In genomic region chr7:98879198-98879988, GRCh38 we compare ENCODE assay signal across 8 cellular contexts. TPM values are rescaled to one million over a fixed set of nuclear protein-coding genes. Genes with fewer than 3 reads are reported as not detected.
DNase-seq lines count a peak whose midpoint lies in the region; ATAC-seq, FAIRE-seq and TF ChIP-seq lines count a peak whose summit lies in the region.

No MANE protein-coding gene starts in this region.

- H3K27me3 ChIP-seq in GM06990 (replicated peaks; ENCODE audit: control insufficient read depth, insufficient read depth, low read length) (no peaks in the 10 kb centered on the region), breast epithelium (no peaks in the 10 kb centered on the region), HepG2 (ENCODE audit: control insufficient read depth in 1 of 2, insufficient read depth in 2 of 2, low read length in 2 of 2) (peaks cover 1 to 9% of the 10 kb centered on the region in 2 experiments; a peak in 2 of 5 replicates)

- WGBS in HepG2 (ENCODE audit: low lambda C conversion rate), result 2% methylated on average over 15 of the region's 29 CpGs

- H3K27ac ChIP-seq in breast epithelium, result peak overlapping the region; percentile 94 to 95
- peak overlapping the region; percentile 87 for H3K27ac ChIP-seq in HepG2 (ENCODE audit: extremely low read length, insufficient read depth, low read length)

- H2AFZ ChIP-seq in HepG2 (ENCODE audit: low read length), result no peak overlapping the region

- TF ChIP-seq EP300 in Ishikawa (IDR thresholded peaks at IDR 0.05; ENCODE audit: borderline replicate concordance) (no peak), HepG2 (IDR thresholded peaks at IDR 0.05; ENCODE audit: low read depth in 2 of 2, low read length in 2 of 2) (no peak), HepG2 (CRISPR knock-in tag; IDR thresholded peaks at IDR 0.05; ENCODE audit: borderline replicate concordance) (no peak)

- peak; percentile 77 for FAIRE-seq in HepG2 (lab: Jason Lieb, UNC)

- TF ChIP-seq CTCF in GM06990 (IDR thresholded peaks at IDR 0.05; ENCODE audit: insufficient read depth, low read length, poor library complexity, severe bottlenecking) (peak; percentile 64), breast epithelium (IDR thresholded peaks at IDR 0.05) (no peak), HepG2 (CRISPR knock-in tag; IDR thresholded peaks at IDR 0.05) (peak; percentile 48; the same call in 1 of the 2 replicates)

- intact Hi-C loops in breast epithelium (cut with DNase I; ENCODE audit: low total_unique reads) (no loop called here), HepG2 (cut with micrococcal nuclease; ENCODE audit: unreplicated experiment) (loop anchor here (2.0 kb wide), 1 partner anchor 43 kb away; no protein-coding TSS in a partner anchor)

- H3K9me3 ChIP-seq in breast epithelium, result no peaks in the 10 kb centered on the region
- no peaks in the 10 kb centered on the region for H3K9me3 ChIP-seq in HepG2 (ENCODE audit: low read length)

- peaks cover 5% of the 10 kb centered on the region for H3K36me3 ChIP-seq in GM06990 (ENCODE audit: control insufficient read depth, insufficient read depth, low read length)
- H3K36me3 ChIP-seq in breast epithelium, result no peaks in the 10 kb centered on the region
- H3K36me3 ChIP-seq in HepG2 (replicated peaks in 1 of 2; ENCODE audit: control insufficient read depth in 1 of 2, insufficient read depth in 2 of 2, low read length in 2 of 2), result peaks cover 11 to 33% of the 10 kb centered on the region in 2 experiments

- no TSS peak for BruUV-seq in HepG2 (replicated peaks; lab: Mats Ljungman, UMichigan)

- DNase-seq in GM06990 (ENCODE audit: extremely low read depth, insufficient read length) (peak; percentile 51), T-helper 9 cell (peak; percentile 39), breast epithelium (ENCODE audit: low spot score in 2 of 2) (no peak), HepG2 (ENCODE audit: low spot score) (peak; percentile 72), globus pallidus (ENCODE audit: low spot score) (no peak)
- DNase-seq in stimulated activated CD4-positive, alpha-beta T cell treated with anti-CD3 and anti-CD28 coated beads, TNF-alpha, amount 100 ng/mL, for 48 hours (ENCODE audit: low read depth in 3 of 3), result peak in 2 of 3 donors; percentile 40 to 52

- peaks cover 4% of the 10 kb centered on the region; the same call in 1 of the 2 replicates for H4K20me1 ChIP-seq in HepG2 (ENCODE audit: insufficient read depth, low read length)

- no peak for TF ChIP-seq RAD21 in Ishikawa (IDR thresholded peaks at IDR 0.05; ENCODE audit: low read depth)
- TF ChIP-seq RAD21 in HepG2 (CRISPR knock-in tag; IDR thresholded peaks at IDR 0.05), result no peak

- H3K4me1 ChIP-seq in breast epithelium (no peaks in the 10 kb centered on the region), HepG2 (ENCODE audit: insufficient read depth, low read length) (peaks cover 45% of the 10 kb centered on the region)

- peak overlapping the region; percentile 93 for H3K4me2 ChIP-seq in HepG2 (ENCODE audit: low read depth, low read length)

- peaks cover 25% of the 10 kb centered on the region for H3K79me2 ChIP-seq in HepG2 (ENCODE audit: insufficient read depth, low read length)

- CTCF ChIA-PET in HepG2 (lab: Yijun Ruan, JAX; ENCODE audit: low intra/inter-chr PET ratio, low total read pairs), result no interaction called here

- H3K4me3 ChIP-seq in GM06990 (replicated peaks; ENCODE audit: low read depth, low read length) (peak overlapping the region; percentile 83), breast epithelium (peak overlapping the region; percentile 74 to 98 (median 82)), HepG2 (replicated peaks in 1 of 3; ENCODE audit: insufficient read depth in 1 of 3, low read depth in 2 of 3, low read length in 3 of 3) (peak overlapping the region; percentile 89 to 100 (median 97))

- no peak for TF ChIP-seq POLR2A in breast epithelium (IDR thresholded peaks at IDR 0.05)
- no peak for TF ChIP-seq POLR2A in HepG2 (IDR thresholded peaks at IDR 0.05; ENCODE audit: insufficient read depth in 1 of 2, low read depth in 2 of 2, low read length in 2 of 2)

- in situ Hi-C loops in HepG2 (cut with HindIII; ENCODE audit: extremely low pct_ligation_motif_present, low pct_unique_long_range_greater_than_20kb), result no loop called here

- peak overlapping the region; percentile 95 for H3K9ac ChIP-seq in HepG2 (ENCODE audit: insufficient read depth, low read depth, low read length)

- POLR2A ChIA-PET in HepG2 (lab: Yijun Ruan, JAX), result interaction anchor here (1.2 to 2.8 kb wide), 2 partner anchors 71 to 461 kb away, joined by 4 to 11 read pairs; no protein-coding TSS in a partner anchor

- ATAC-seq in GM21576 (IDR thresholded peaks at IDR 0.05; ENCODE audit: unreplicated experiment) (peak; percentile 88), HepG2 (peak; percentile 85)

TF ChIP-seq in Ishikawa, 13 proteins besides CTCF, POLR2A, EP300 and RAD21 (continues in another document):
- TF ChIP-seq NFIC (IDR thresholded peaks at IDR 0.05), result no peak

TF ChIP-seq in HepG2, 621 proteins besides CTCF, POLR2A, EP300 and RAD21 (continues in another document):
- peak; percentile 35 for TF ChIP-seq ZNF781 (CRISPR knock-in tag; IDR thresholded peaks at IDR 0.05; ENCODE audit: borderline replicate concordance, not compliant biosample characterization)
- peak; percentile 81 for TF ChIP-seq SAP130 (CRISPR knock-in tag; IDR thresholded peaks at IDR 0.05; ENCODE audit: low read depth)
- no peak for TF ChIP-seq ZBTB1 (CRISPR knock-in tag; IDR thresholded peaks at IDR 0.05; ENCODE audit: borderline replicate concordance)
- TF ChIP-seq CEBPG (CRISPR knock-in tag; IDR thresholded peaks at IDR 0.05), result peak; percentile 17; the same call in 1 of the 2 replicates
- 0 out of 2 replicates have a peak, but pooled peaks have one; percentile 25 for TF ChIP-seq IRX3 (CRISPR knock-in tag; IDR thresholded peaks at IDR 0.05; ENCODE audit: borderline replicate concordance, low read depth)
- 0 out of 2 replicates have a peak, but pooled peaks have one; percentile 16 for TF ChIP-seq JUNB (CRISPR knock-in tag; IDR thresholded peaks at IDR 0.05; ENCODE audit: borderline replicate concordance)

RNA-seq across cellular contexts. Expression of gene TRRAP, which starts 1.1 kb away (rescaled TPM):
- 10 to 100 TPM; 24.6 to 39.0 (median 38.9) TPM for total RNA-seq in breast epithelium
- total RNA-seq in HepG2 (2016; rRNA removed; fragmentation: Illumina TruSeq; extraction: Trizol), result 10.5 and 21.3 TPM in 2 replicates
- 3.5 and 3.8 TPM in 2 replicates for total RNA-seq in HepG2 (2016; cell fraction: cytosol; rRNA removed; fragmentation: Illumina TruSeq; extraction: Trizol; ENCODE audit: low read depth)
- total RNA-seq in HepG2 (2016; cell fraction: insoluble cytoplasmic fraction; rRNA removed; fragmentation: Illumina TruSeq; extraction: Trizol), result 9.6 and 18.3 TPM in 2 replicates
- total RNA-seq in HepG2 (2016; cell fraction: membrane; rRNA removed; fragmentation: Illumina TruSeq; extraction: Trizol), result 6.8 and 6.9 TPM in 2 replicates
- total RNA-seq in HepG2 (2016; cell fraction: nucleus; rRNA removed; fragmentation: Illumina TruSeq; extraction: Trizol), result 22.4 and 25.4 TPM in 2 replicates
- polyA plus RNA-seq in HepG2 (2011; rRNA removed), result 8.6 and 9.5 TPM in 2 replicates
- 8.9 and 9.3 TPM in 2 replicates for polyA plus RNA-seq in HepG2 (2011; cell fraction: cytosol; rRNA removed)
- polyA plus RNA-seq in HepG2 (2011; cell fraction: nucleus; rRNA removed), result 26.9 and 30.9 TPM in 2 replicates
- 13.4 and 13.9 TPM in 2 replicates for polyA plus RNA-seq in HepG2 (2012)
- 0.68 and 0.73 TPM in 2 replicates for polyA plus RNA-seq in HepG2 (2016; cell fraction: cytosol; fragmentation: Illumina TruSeq; extraction: Trizol; ENCODE audit: low read depth)
- polyA plus RNA-seq in HepG2 (2016; cell fraction: insoluble cytoplasmic fraction; fragmentation: Illumina TruSeq; extraction: Trizol; ENCODE audit: low read depth), result 12.7 and 17.5 TPM in 2 replicates
- 1.4 and 1.6 TPM in 2 replicates for polyA plus RNA-seq in HepG2 (2016; cell fraction: membrane; fragmentation: Illumina TruSeq; extraction: Trizol; ENCODE audit: low read depth)
- 26.9 and 27.3 TPM in 2 replicates for polyA plus RNA-seq in HepG2 (2016; cell fraction: nucleus; fragmentation: Illumina TruSeq; extraction: Trizol; ENCODE audit: insufficient read depth, low read depth)
- 41.8 and 47.7 TPM in 2 replicates for polyA minus RNA-seq in HepG2 (2011; rRNA and poly(A)+ RNA removed; ENCODE audit: low replicate concordance)
- 25.9 and 27.0 TPM in 2 replicates for polyA minus RNA-seq in HepG2 (2011; cell fraction: cytosol; rRNA and poly(A)+ RNA removed)
- 44.8 and 46.1 TPM in 2 replicates for polyA minus RNA-seq in HepG2 (2011; cell fraction: nucleus; rRNA and poly(A)+ RNA removed)

RNA-seq across cellular contexts. Expression of gene TMEM130, which starts 9.6 kb away (rescaled TPM):
- total RNA-seq in breast epithelium (1 to 10 TPM in 1 of 3 donors, under 1 TPM in 1, not detected in 1; 0.88 to 1.3 TPM), HepG2 (2016; rRNA removed; fragmentation: Illumina TruSeq; extraction: Trizol) (not detected in 2 replicates)
- total RNA-seq in HepG2 (2016; cell fraction: cytosol; rRNA removed; fragmentation: Illumina TruSeq; extraction: Trizol; ENCODE audit: low read depth), result not detected in 2 replicates
- not detected in 2 replicates for total RNA-seq in HepG2 (2016; cell fraction: insoluble cytoplasmic fraction; rRNA removed; fragmentation: Illumina TruSeq; extraction: Trizol)
- total RNA-seq in HepG2 (2016; cell fraction: membrane; rRNA removed; fragmentation: Illumina TruSeq; extraction: Trizol), result not detected in 2 replicates
- total RNA-seq in HepG2 (2016; cell fraction: nucleus; rRNA removed; fragmentation: Illumina TruSeq; extraction: Trizol), result not detected in 2 replicates
- polyA plus RNA-seq in HepG2 (2011; rRNA removed), result not detected in 2 replicates
- polyA plus RNA-seq in HepG2 (2011; cell fraction: cytosol; rRNA removed), result not detected in 2 replicates
- not detected in 2 replicates for polyA plus RNA-seq in HepG2 (2011; cell fraction: nucleus; rRNA removed)
- not detected in 2 replicates for polyA plus RNA-seq in HepG2 (2012)
- not detected in 2 replicates for polyA plus RNA-seq in HepG2 (2016; cell fraction: cytosol; fragmentation: Illumina TruSeq; extraction: Trizol; ENCODE audit: low read depth)
- polyA plus RNA-seq in HepG2 (2016; cell fraction: insoluble cytoplasmic fraction; fragmentation: Illumina TruSeq; extraction: Trizol; ENCODE audit: low read depth), result not detected in 2 replicates
- polyA plus RNA-seq in HepG2 (2016; cell fraction: membrane; fragmentation: Illumina TruSeq; extraction: Trizol; ENCODE audit: low read depth), result not detected in 2 replicates
- not detected in 2 replicates for polyA plus RNA-seq in HepG2 (2016; cell fraction: nucleus; fragmentation: Illumina TruSeq; extraction: Trizol; ENCODE audit: insufficient read depth, low read depth)
- polyA minus RNA-seq in HepG2 (2011; rRNA and poly(A)+ RNA removed; ENCODE audit: low replicate concordance), result not detected in 2 replicates
- not detected in 2 replicates for polyA minus RNA-seq in HepG2 (2011; cell fraction: cytosol; rRNA and poly(A)+ RNA removed)
- polyA minus RNA-seq in HepG2 (2011; cell fraction: nucleus; rRNA and poly(A)+ RNA removed), result not detected in 2 replicates

Comparison
In these comparisons a context has a peak if more than half of its experiments do, and no peak if none do; other contexts are left out.
1. DNase-seq: peak in GM06990 (single experiment), T-helper 9 cell (single experiment), HepG2 (single experiment) and stimulated activated CD4-positive, alpha-beta T cell treated with anti-CD3 and anti-CD28 coated beads, TNF-alpha, amount 100 ng/mL, for 48 hours (2 of 3); none in breast epithelium (0 of 2) and globus pallidus (single experiment).
2. CTCF ChIP-seq: peak in GM06990 (single experiment) and HepG2 (single experiment); none in breast epithelium (0 of 3).
3. Peak in every context shown above with its lines, with median percentiles within 50 percentile points of each other: H3K4me3 ChIP-seq.